Comparison of ENCODE assay signal across 8 cellular contexts in the genomic region with DNA sequence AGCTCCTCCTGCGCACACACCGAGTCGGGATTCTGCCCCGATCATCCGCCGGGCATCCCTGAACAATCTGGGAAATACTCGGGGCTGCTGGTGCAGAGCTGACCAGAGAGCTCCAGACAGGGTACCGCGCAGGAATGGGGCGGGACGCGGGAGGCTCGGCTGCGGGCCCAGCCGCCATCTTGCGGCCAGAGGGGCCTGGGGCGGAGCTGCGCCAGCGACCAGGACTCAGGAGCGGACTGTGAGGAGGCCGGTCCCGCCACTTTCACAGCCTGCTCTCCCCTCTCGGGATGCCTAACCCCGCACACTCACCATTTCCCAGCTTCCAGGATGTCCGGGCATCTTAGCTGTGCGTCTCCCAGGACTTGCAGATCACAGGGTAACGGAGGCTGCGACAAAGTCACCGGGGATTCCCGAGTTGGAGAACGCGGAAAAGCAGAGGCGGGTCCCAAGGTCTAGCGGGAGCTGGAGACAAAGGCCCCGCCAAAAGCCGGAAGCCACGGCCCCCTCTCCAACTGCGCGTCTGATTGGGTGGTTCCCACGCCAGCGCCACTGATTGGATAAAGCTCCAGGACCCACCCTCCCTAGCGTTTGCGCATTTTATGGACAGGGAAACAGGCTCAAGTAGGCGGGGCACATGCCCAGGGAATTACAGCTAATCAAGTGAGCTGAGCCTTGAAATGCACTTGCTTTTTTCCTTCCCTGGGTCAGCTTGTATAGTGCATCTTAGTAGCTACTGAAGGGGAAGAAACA. TPM values are rescaled to one million over a fixed set of nuclear protein-coding genes. Genes with fewer than 3 reads are reported as not detected.
A peak's percentile ranks its signal among the peaks of the same experiment; 100 is the strongest.
DNase-seq lines count a peak whose midpoint lies in the region; TF ChIP-seq lines count a peak whose summit lies in the region.

No MANE protein-coding gene starts in this region.

- no peaks in the 10 kb centered on the region for H3K9me3 ChIP-seq in vagina

- intact Hi-C loops in vagina (cut with DNase I) = no loop called here

- no peaks in the 10 kb centered on the region for H3K27me3 ChIP-seq in vagina

- H3K36me3 ChIP-seq in vagina = no peaks in the 10 kb centered on the region

- peaks cover 21% of the 10 kb centered on the region for H3K4me1 ChIP-seq in vagina

- peak overlapping the region; percentile 62 to 77 for H3K4me3 ChIP-seq in vagina

- TF ChIP-seq POLR2A in vagina (IDR thresholded peaks at IDR 0.05) = no peak

- DNase-seq in ELF-1 (ENCODE audit: low read depth, low spot score) = peak; percentile 98
- peak; percentile 90 for DNase-seq in H4 (ENCODE audit: low spot score)
- DNase-seq in NCI-H1105 (lab: John Stamatoyannopoulos, UW) = peak; percentile 95
- DNase-seq in T-helper 9 cell = peak; percentile 85
- DNase-seq in astrocyte of the hippocampus (ENCODE audit: low read depth, low spot score) = peak; percentile 98
- peak; percentile 97 for DNase-seq in hepatic stellate cell (ENCODE audit: low spot score)
- DNase-seq in pulmonary artery endothelial cell (ENCODE audit: low read depth, low spot score) = peak; percentile 89
- DNase-seq in vagina (ENCODE audit: extremely low spot score in 2 of 2) = peak; percentile 96 to 97

- H3K27ac ChIP-seq in vagina = peak overlapping the region; percentile 55

- TF ChIP-seq CTCF in vagina (IDR thresholded peaks at IDR 0.05) = no peak

RNA-seq across cellular contexts. Expression of gene ZNF43, which starts 15.8 kb away (rescaled TPM):
- 6.2 and 7.1 TPM in 2 replicates for total RNA-seq in H4 (2014; rRNA removed; shearing (Covaris generic))
- total RNA-seq in pulmonary artery endothelial cell = 4.6 and 8.2 TPM in 2 replicates
- total RNA-seq in vagina = 12.0 TPM

Comparison
In these comparisons a context has a peak if more than half of its experiments do, and no peak if none do; other contexts are left out.
1. Peak in every context shown above with its lines: DNase-seq, H3K4me3 ChIP-seq and H3K27ac ChIP-seq.